2 cellular contexts compared by ENCODE assay signal in the genomic region with DNA sequence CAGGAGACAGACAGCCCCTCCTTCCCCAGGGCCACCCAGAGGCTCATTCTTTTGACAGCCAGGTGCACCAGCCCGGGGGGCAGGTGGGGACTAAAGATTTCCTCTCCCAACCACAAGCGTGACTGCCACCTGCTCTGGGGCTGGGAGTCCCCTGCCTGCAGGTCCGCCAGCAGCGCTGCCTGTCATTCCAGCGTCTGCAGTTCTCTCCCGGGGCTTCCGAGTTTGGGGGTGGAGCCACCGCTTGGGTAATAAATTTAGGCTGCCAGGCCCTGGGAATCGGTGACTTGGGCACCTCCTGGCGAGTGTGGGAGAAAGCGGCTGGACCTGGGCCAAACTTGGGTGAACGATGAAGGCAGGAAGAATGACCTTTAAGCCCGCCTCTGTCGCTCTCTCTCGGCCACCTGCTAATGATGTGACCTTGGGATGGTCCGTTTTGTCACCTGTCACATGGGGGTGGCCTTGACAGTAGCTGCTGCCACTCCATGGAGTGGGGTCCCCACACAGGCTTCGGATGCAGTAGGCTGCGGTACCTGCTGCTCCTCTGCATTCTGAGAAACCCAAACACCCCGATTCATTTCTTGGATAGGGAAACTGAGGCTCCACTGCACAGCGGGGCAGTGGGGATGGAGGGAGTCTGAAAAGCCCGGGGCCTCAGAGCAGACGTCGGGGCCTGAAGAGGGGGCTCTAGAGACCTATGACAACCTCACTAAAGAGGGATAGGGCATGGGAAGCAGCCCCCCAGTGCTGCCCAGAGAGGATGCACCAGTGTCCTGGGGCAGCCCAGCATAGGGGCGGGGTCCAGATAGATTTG.
A peak's percentile ranks its signal among the peaks of the same experiment; 100 is the strongest.
TF ChIP-seq lines count a peak whose summit lies in the region.

No MANE protein-coding gene starts in this region.

TF ChIP-seq in IMR-90, 13 proteins besides CTCF, POLR2A, EP300 and RAD21:
- TF ChIP-seq MAZ (IDR thresholded peaks at IDR 0.05; ENCODE audit: borderline replicate concordance, low read depth, low read length) (no peak), MAFK (IDR thresholded peaks at IDR 0.05; ENCODE audit: low read depth, low read length) (no peak), NFE2L2 (IDR thresholded peaks at IDR 0.05; ENCODE audit: low read depth, low read length) (no peak), RFX5 (IDR thresholded peaks at IDR 0.05; ENCODE audit: low read depth, low read length) (no peak), MXI1 (IDR thresholded peaks at IDR 0.05; ENCODE audit: borderline replicate concordance, low read depth, low read length) (no peak), SMC3 (IDR thresholded peaks at IDR 0.05; ENCODE audit: low read depth, low read length) (no peak), BHLHE40 (IDR thresholded peaks at IDR 0.05; ENCODE audit: low read depth, low read length) (no peak), FOS (IDR thresholded peaks at IDR 0.05; ENCODE audit: low read depth, low read length) (no peak), CEBPB (IDR thresholded peaks at IDR 0.05; ENCODE audit: low read depth, low read length) (no peak), CHD1 (IDR thresholded peaks at IDR 0.05; ENCODE audit: low read depth, low read length) (no peak), RCOR1 (IDR thresholded peaks at IDR 0.05; ENCODE audit: insufficient replicate concordance, low read length) (no peak)
- TF ChIP-seq, protein P1, sequence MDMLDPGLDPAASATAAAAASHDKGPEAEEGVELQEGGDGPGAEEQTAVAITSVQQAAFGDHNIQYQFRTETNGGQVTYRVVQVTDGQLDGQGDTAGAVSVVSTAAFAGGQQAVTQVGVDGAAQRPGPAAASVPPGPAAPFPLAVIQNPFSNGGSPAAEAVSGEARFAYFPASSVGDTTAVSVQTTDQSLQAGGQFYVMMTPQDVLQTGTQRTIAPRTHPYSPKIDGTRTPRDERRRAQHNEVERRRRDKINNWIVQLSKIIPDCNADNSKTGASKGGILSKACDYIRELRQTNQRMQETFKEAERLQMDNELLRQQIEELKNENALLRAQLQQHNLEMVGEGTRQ (IDR thresholded peaks at IDR 0.05; ENCODE audit: low read depth, low read length), result no peak
- TF ChIP-seq, protein P2, sequence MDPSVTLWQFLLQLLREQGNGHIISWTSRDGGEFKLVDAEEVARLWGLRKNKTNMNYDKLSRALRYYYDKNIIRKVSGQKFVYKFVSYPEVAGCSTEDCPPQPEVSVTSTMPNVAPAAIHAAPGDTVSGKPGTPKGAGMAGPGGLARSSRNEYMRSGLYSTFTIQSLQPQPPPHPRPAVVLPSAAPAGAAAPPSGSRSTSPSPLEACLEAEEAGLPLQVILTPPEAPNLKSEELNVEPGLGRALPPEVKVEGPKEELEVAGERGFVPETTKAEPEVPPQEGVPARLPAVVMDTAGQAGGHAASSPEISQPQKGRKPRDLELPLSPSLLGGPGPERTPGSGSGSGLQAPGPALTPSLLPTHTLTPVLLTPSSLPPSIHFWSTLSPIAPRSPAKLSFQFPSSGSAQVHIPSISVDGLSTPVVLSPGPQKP (IDR thresholded peaks at IDR 0.05; ENCODE audit: borderline replicate concordance, low read depth, low read length), result no peak

TF ChIP-seq in HepG2, 621 proteins besides CTCF, POLR2A, EP300 and RAD21 (continues in another document):
- TF ChIP-seq HMG20B (CRISPR knock-in tag; conservative IDR thresholded peaks at IDR 0.05) (no peak; the same call in 1 of the 2 replicates), ZMAT3 (CRISPR knock-in tag; conservative IDR thresholded peaks at IDR 0.05) (no peak; the same call in 1 of the 2 replicates), IKZF4 (CRISPR knock-in tag; IDR thresholded peaks at IDR 0.05; ENCODE audit: borderline replicate concordance, low read depth, not compliant biosample characterization) (no peak), SALL1 (CRISPR knock-in tag; IDR thresholded peaks at IDR 0.05) (peak; percentile 82), ZNF484 (CRISPR knock-in tag; IDR thresholded peaks at IDR 0.05; ENCODE audit: borderline replicate concordance, low read depth) (no peak), ZNF878 (CRISPR knock-in tag; IDR thresholded peaks at IDR 0.05) (0 out of 2 replicates have a peak, but pooled peaks have one; percentile 16), ATF1 (CRISPR knock-in tag; IDR thresholded peaks at IDR 0.05) (no peak), TBL1XR1 (IDR thresholded peaks at IDR 0.05; ENCODE audit: borderline replicate concordance, low read length, partially characterized antibody) (no peak), POGZ (CRISPR knock-in tag; IDR thresholded peaks at IDR 0.05) (no peak), NFYB (CRISPR knock-in tag; IDR thresholded peaks at IDR 0.05) (no peak), ASH2L (IDR thresholded peaks at IDR 0.05; ENCODE audit: insufficient read length, low read depth, low read length) (peak; percentile 43), KDM5B (CRISPR knock-in tag; IDR thresholded peaks at IDR 0.05; ENCODE audit: borderline replicate concordance) (no peak), ZEB1 (IDR thresholded peaks at IDR 0.05; ENCODE audit: insufficient replicate concordance, low read depth) (peak; percentile 58), FOSL1 (CRISPR knock-in tag; IDR thresholded peaks at IDR 0.05; ENCODE audit: borderline replicate concordance) (no peak), SP140L (CRISPR knock-in tag; IDR thresholded peaks at IDR 0.05; ENCODE audit: borderline replicate concordance) (no peak), GABPB1 (CRISPR knock-in tag; IDR thresholded peaks at IDR 0.05) (peak; percentile 17; the same call in 1 of the 2 replicates), ZNF773 (CRISPR knock-in tag; IDR thresholded peaks at IDR 0.05; ENCODE audit: borderline replicate concordance) (no peak), PHF5A (CRISPR knock-in tag; IDR thresholded peaks at IDR 0.05; ENCODE audit: low read depth, unreplicated experiment) (peak; percentile 58), CREB1 (IDR thresholded peaks at IDR 0.05) (no peak), CREB1 (CRISPR knock-in tag; IDR thresholded peaks at IDR 0.05) (no peak; the same call in 1 of the 2 replicates), ONECUT2 (CRISPR knock-in tag; IDR thresholded peaks at IDR 0.05) (no peak), SIN3B (IDR thresholded peaks at IDR 0.05; ENCODE audit: low read length) (no peak), TBX2 (CRISPR knock-in tag; IDR thresholded peaks at IDR 0.05; ENCODE audit: borderline replicate concordance) (peak; percentile 98), ZNF446 (CRISPR knock-in tag; IDR thresholded peaks at IDR 0.05) (no peak), ZNF782 (CRISPR knock-in tag; IDR thresholded peaks at IDR 0.05; ENCODE audit: borderline replicate concordance) (peak; percentile 31; the same call in 1 of the 2 replicates), ZNF44 (CRISPR knock-in tag; IDR thresholded peaks at IDR 0.05) (peak; percentile 53; the same call in 1 of the 2 replicates), ZNF224 (CRISPR knock-in tag; IDR thresholded peaks at IDR 0.05) (no peak), ZNF30 (CRISPR knock-in tag; IDR thresholded peaks at IDR 0.05) (no peak), MZF1 (CRISPR knock-in tag; IDR thresholded peaks at IDR 0.05; ENCODE audit: borderline replicate concordance) (0 out of 2 replicates have a peak, but pooled peaks have one; percentile 18), ZNF563 (CRISPR knock-in tag; IDR thresholded peaks at IDR 0.05) (no peak), TP53 (CRISPR knock-in tag; conservative IDR thresholded peaks at IDR 0.05) (no peak), NR2C2 (CRISPR knock-in tag; IDR thresholded peaks at IDR 0.05; ENCODE audit: borderline replicate concordance) (peak; percentile 63; the same call in 1 of the 2 replicates), ZNF354B (CRISPR knock-in tag; IDR thresholded peaks at IDR 0.05) (no peak), CBFB (CRISPR knock-in tag; IDR thresholded peaks at IDR 0.05) (no peak), PHF8 (CRISPR knock-in tag; IDR thresholded peaks at IDR 0.05) (no peak), CCAR2 (optimal IDR thresholded peaks at IDR 0.05; ENCODE audit: low read depth, low read length) (no peak)
- TF ChIP-seq, protein P3, sequence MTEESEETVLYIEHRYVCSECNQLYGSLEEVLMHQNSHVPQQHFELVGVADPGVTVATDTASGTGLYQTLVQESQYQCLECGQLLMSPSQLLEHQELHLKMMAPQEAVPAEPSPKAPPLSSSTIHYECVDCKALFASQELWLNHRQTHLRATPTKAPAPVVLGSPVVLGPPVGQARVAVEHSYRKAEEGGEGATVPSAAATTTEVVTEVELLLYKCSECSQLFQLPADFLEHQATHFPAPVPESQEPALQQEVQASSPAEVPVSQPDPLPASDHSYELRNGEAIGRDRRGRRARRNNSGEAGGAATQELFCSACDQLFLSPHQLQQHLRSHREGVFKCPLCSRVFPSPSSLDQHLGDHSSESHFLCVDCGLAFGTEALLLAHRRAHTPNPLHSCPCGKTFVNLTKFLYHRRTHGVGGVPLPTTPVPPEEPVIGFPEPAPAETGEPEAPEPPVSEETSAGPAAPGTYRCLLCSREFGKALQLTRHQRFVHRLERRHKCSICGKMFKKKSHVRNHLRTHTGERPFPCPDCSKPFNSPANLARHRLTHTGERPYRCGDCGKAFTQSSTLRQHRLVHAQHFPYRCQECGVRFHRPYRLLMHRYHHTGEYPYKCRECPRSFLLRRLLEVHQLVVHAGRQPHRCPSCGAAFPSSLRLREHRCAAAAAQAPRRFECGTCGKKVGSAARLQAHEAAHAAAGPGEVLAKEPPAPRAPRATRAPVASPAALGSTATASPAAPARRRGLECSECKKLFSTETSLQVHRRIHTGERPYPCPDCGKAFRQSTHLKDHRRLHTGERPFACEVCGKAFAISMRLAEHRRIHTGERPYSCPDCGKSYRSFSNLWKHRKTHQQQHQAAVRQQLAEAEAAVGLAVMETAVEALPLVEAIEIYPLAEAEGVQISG (CRISPR knock-in tag; IDR thresholded peaks at IDR 0.05), result peak; percentile 74
- TF ChIP-seq, protein P4, sequence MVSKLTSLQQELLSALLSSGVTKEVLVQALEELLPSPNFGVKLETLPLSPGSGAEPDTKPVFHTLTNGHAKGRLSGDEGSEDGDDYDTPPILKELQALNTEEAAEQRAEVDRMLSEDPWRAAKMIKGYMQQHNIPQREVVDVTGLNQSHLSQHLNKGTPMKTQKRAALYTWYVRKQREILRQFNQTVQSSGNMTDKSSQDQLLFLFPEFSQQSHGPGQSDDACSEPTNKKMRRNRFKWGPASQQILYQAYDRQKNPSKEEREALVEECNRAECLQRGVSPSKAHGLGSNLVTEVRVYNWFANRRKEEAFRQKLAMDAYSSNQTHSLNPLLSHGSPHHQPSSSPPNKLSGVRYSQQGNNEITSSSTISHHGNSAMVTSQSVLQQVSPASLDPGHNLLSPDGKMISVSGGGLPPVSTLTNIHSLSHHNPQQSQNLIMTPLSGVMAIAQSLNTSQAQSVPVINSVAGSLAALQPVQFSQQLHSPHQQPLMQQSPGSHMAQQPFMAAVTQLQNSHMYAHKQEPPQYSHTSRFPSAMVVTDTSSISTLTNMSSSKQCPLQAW (CRISPR knock-in tag; IDR thresholded peaks at IDR 0.05), result peak; percentile 37; the same call in 1 of the 2 replicates
- TF ChIP-seq, protein P5, sequence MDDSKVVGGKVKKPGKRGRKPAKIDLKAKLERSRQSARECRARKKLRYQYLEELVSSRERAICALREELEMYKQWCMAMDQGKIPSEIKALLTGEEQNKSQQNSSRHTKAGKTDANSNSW (CRISPR knock-in tag; IDR thresholded peaks at IDR 0.05; ENCODE audit: borderline replicate concordance), result no peak; the same call in 1 of the 2 replicates
- TF ChIP-seq, protein P6, sequence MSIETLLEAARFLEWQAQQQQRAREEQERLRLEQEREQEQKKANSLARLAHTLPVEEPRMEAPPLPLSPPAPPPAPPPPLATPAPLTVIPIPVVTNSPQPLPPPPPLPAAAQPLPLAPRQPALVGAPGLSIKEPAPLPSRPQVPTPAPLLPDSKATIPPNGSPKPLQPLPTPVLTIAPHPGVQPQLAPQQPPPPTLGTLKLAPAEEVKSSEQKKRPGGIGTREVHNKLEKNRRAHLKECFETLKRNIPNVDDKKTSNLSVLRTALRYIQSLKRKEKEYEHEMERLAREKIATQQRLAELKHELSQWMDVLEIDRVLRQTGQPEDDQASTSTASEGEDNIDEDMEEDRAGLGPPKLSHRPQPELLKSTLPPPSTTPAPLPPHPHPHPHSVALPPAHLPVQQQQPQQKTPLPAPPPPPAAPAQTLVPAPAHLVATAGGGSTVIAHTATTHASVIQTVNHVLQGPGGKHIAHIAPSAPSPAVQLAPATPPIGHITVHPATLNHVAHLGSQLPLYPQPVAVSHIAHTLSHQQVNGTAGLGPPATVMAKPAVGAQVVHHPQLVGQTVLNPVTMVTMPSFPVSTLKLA (IDR thresholded peaks at IDR 0.05), result no peak
- TF ChIP-seq, protein P7, sequence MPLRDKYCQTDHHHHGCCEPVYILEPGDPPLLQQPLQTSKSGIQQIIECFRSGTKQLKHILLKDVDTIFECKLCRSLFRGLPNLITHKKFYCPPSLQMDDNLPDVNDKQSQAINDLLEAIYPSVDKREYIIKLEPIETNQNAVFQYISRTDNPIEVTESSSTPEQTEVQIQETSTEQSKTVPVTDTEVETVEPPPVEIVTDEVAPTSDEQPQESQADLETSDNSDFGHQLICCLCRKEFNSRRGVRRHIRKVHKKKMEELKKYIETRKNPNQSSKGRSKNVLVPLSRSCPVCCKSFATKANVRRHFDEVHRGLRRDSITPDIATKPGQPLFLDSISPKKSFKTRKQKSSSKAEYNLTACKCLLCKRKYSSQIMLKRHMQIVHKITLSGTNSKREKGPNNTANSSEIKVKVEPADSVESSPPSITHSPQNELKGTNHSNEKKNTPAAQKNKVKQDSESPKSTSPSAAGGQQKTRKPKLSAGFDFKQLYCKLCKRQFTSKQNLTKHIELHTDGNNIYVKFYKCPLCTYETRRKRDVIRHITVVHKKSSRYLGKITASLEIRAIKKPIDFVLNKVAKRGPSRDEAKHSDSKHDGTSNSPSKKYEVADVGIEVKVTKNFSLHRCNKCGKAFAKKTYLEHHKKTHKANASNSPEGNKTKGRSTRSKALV (CRISPR knock-in tag; IDR thresholded peaks at IDR 0.05), result no peak
- TF ChIP-seq, protein P8, sequence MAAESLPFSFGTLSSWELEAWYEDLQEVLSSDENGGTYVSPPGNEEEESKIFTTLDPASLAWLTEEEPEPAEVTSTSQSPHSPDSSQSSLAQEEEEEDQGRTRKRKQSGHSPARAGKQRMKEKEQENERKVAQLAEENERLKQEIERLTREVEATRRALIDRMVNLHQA (CRISPR knock-in tag; IDR thresholded peaks at IDR 0.05), result no peak
- TF ChIP-seq, protein P9, sequence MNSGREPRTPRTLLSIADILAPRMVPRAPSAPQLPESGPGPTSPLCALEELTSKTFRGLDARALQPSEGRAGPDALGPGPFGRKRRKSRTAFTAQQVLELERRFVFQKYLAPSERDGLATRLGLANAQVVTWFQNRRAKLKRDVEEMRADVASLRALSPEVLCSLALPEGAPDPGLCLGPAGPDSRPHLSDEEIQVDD (CRISPR knock-in tag; IDR thresholded peaks at IDR 0.05; ENCODE audit: borderline replicate concordance), result no peak
